ENCODE assay signal across 35 cellular contexts in genomic region chr1:222252788-222253187, GRCh38.
"Had no signal": no experiment of that assay in that cellular context is flagged by ENCODE, and none has a peak within 500 bp of the region (broad histone marks: within the 10 kb centered on the region; RNA-seq: fewer than 3 reads in every experiment).

No MANE protein-coding gene starts in this region.

- ATAC-seq: activated CD4-positive, CD25-positive, alpha-beta regulatory T cell treated with anti-CD3 and anti-CD28 coated beads, Interleukin-2, amount 50 U/mL, for 24 hours; activated CD8-positive, alpha-beta memory T cell treated with anti-CD3 and anti-CD28 coated beads, Interleukin-2, amount 10 ng/mL, durations not matched to agents 7 days and 5 days; activated CD8-positive, alpha-beta T cell treated with anti-CD3 and anti-CD28 coated beads, Interleukin-2, amount 10 ng/mL, durations not matched to agents 7 days and 5 days; activated naive CD8-positive, alpha-beta T cell treated with anti-CD3 and anti-CD28 coated beads, Interleukin-2, amount 50 U/mL, for 24 hours had no signal

- H3K4me3 Mint-ChIP-seq: activated CD4-positive, alpha-beta memory T cell treated with anti-CD3 and anti-CD28 coated beads, Interleukin-2, amount 10 ng/mL, durations not matched to agents 7 days and 5 days; activated CD4-positive, alpha-beta T cell treated with anti-CD3 and anti-CD28 coated beads, Interleukin-2, amount 10 ng/mL, durations not matched to agents 7 days and 5 days; activated CD8-positive, alpha-beta memory T cell treated with anti-CD3 and anti-CD28 coated beads, Interleukin-2, amount 10 ng/mL, durations not matched to agents 7 days and 5 days; activated CD8-positive, alpha-beta T cell treated with anti-CD3 and anti-CD28 coated beads, Interleukin-2, amount 10 ng/mL, durations not matched to agents 7 days and 5 days; activated naive CD4-positive, alpha-beta T cell treated with anti-CD3 and anti-CD28 coated beads, Interleukin-2, amount 10 ng/mL, durations not matched to agents 7 days and 5 days; activated naive CD4-positive, alpha-beta T cell treated with anti-CD3 and anti-CD28 coated beads, Interleukin-2, amount 50 U/mL, for 24 hours; activated naive CD8-positive, alpha-beta T cell; activated naive CD8-positive, alpha-beta T cell treated with anti-CD3 and anti-CD28 coated beads, Interleukin-2, amount 10 ng/mL, durations not matched to agents 7 days and 5 days; activated naive CD8-positive, alpha-beta T cell treated with anti-CD3 and anti-CD28 coated beads, Interleukin-2, amount 50 U/mL, for 24 hours; activated T-cell treated with anti-CD3 and anti-CD28 coated beads, Interleukin-2, amount 50 U/mL, for 24 hours; brain; T-helper 1 cell treated with Interleukin-12 subunit alpha and Interleukin-12 subunit beta and Interleukin-4 antibody, amounts not matched to agents 30 μg/mL and 1 μg/mL, for 36 hours; T-helper 2 cell treated with Interferon-gamma antibody and Interleukin-4, amounts not matched to agents 5 μg/mL and 100 μg/mL, for 36 hours had no signal

- H3K4me1 ChIP-seq: ascending aorta had no signal

- FAIRE-seq: bronchial epithelial cell, TTC549 had no signal

- H3K36me3 ChIP-seq: ascending aorta, cardiac muscle cell had no signal

- H3K27ac Mint-ChIP-seq: activated CD4-positive, alpha-beta memory T cell treated with anti-CD3 and anti-CD28 coated beads, Interleukin-2, amount 10 ng/mL, durations not matched to agents 7 days and 5 days; activated CD4-positive, alpha-beta T cell treated with anti-CD3 and anti-CD28 coated beads, Interleukin-2, amount 10 ng/mL, durations not matched to agents 7 days and 5 days; activated CD8-positive, alpha-beta memory T cell treated with anti-CD3 and anti-CD28 coated beads, Interleukin-2, amount 10 ng/mL, durations not matched to agents 7 days and 5 days; activated CD8-positive, alpha-beta T cell treated with anti-CD3 and anti-CD28 coated beads, Interleukin-2, amount 10 ng/mL, durations not matched to agents 7 days and 5 days; activated naive CD4-positive, alpha-beta T cell treated with anti-CD3 and anti-CD28 coated beads, Interleukin-2, amount 10 ng/mL, durations not matched to agents 7 days and 5 days; activated naive CD4-positive, alpha-beta T cell treated with anti-CD3 and anti-CD28 coated beads, Interleukin-2, amount 50 U/mL, for 24 hours; activated naive CD8-positive, alpha-beta T cell; activated naive CD8-positive, alpha-beta T cell treated with anti-CD3 and anti-CD28 coated beads, Interleukin-2, amount 10 ng/mL, durations not matched to agents 7 days and 5 days; activated naive CD8-positive, alpha-beta T cell treated with anti-CD3 and anti-CD28 coated beads, Interleukin-2, amount 50 U/mL, for 24 hours; activated T-cell treated with anti-CD3 and anti-CD28 coated beads, Interleukin-2, amount 50 U/mL, for 24 hours; activated T-helper 2 cell treated with anti-CD3 and anti-CD28 coated beads, Interferon-gamma antibody, Interleukin-2, Interleukin-4, amounts not matched to agents 10 μg/mL and 5 μg/mL and 100 μg/mL, durations not matched to agents 14 hours and 24 hours and 36 hours; T-helper 1 cell treated with Interleukin-12 subunit alpha and Interleukin-12 subunit beta and Interleukin-4 antibody, amounts not matched to agents 30 μg/mL and 1 μg/mL, for 36 hours; T-helper 2 cell treated with Interferon-gamma antibody and Interleukin-4, amounts not matched to agents 5 μg/mL and 100 μg/mL, for 36 hours had no signal

- H3K27me3 ChIP-seq: ascending aorta, cardiac muscle cell had no signal

- DNase-seq: activated CD4-positive, alpha-beta memory T cell treated with anti-CD3 and anti-CD28 coated beads, Interleukin-2, amount 10 ng/mL, durations not matched to agents 7 days and 5 days; activated CD4-positive, alpha-beta T cell treated with anti-CD3 and anti-CD28 coated beads for 4 hours; activated CD4-positive, alpha-beta T cell treated with anti-CD3 and anti-CD28 coated beads, Interleukin-2, amount 10 ng/mL, durations not matched to agents 7 days and 5 days; activated CD4-positive, alpha-beta T cell treated with anti-CD3 and anti-CD28 coated beads, Interleukin-2, amount 50 U/mL, for 48 hours; activated CD4-positive, CD25-positive, alpha-beta regulatory T cell; activated CD8-positive, alpha-beta memory T cell treated with anti-CD3 and anti-CD28 coated beads for 24 hours; activated CD8-positive, alpha-beta memory T cell treated with anti-CD3 and anti-CD28 coated beads, Interleukin-2, amount 10 ng/mL, durations not matched to agents 7 days and 5 days; activated CD8-positive, alpha-beta memory T cell treated with anti-CD3 and anti-CD28 coated beads, Interleukin-2, amount 50 U/mL, for 48 hours; activated CD8-positive, alpha-beta T cell treated with anti-CD3 and anti-CD28 coated beads, Interleukin-2, amount 10 ng/mL, durations not matched to agents 7 days and 5 days; activated effector memory CD4-positive, alpha-beta T cell treated with Interleukin-2 at 50 U/mL for 16 hours; activated gamma-delta T cell; activated naive CD4-positive, alpha-beta T cell treated with anti-CD3 and anti-CD28 coated beads, Interleukin-2, amount 10 ng/mL, durations not matched to agents 7 days and 5 days; activated naive CD4-positive, alpha-beta T cell treated with Interleukin-2 at 50 U/mL for 16 hours; activated naive CD8-positive, alpha-beta T cell treated with anti-CD3 and anti-CD28 coated beads, Interleukin-2, amount 10 ng/mL, durations not matched to agents 7 days and 5 days; activated naive CD8-positive, alpha-beta T cell treated with anti-CD3 and anti-CD28 coated beads, Interleukin-2, amount 50 U/mL, for 24 hours; activated T-cell treated with anti-CD3 and anti-CD28 coated beads, Interleukin-2, amount 50 U/mL, for 24 hours; activated T-cell treated with anti-CD3 and anti-CD28 coated beads, Interleukin-2, amount 50 U/mL, for 48 hours; amygdala; anterior cingulate cortex; caudate nucleus; T-helper 1 cell; T-helper 2 cell; T-helper 9 cell had no signal

- H3K4me3 ChIP-seq: ascending aorta, cardiac muscle cell had no signal

- H3K9me3 Mint-ChIP-seq: activated CD4-positive, alpha-beta memory T cell treated with anti-CD3 and anti-CD28 coated beads, Interleukin-2, amount 10 ng/mL, durations not matched to agents 7 days and 5 days; activated naive CD4-positive, alpha-beta T cell treated with anti-CD3 and anti-CD28 coated beads, Interleukin-2, amount 10 ng/mL, durations not matched to agents 7 days and 5 days; activated naive CD4-positive, alpha-beta T cell treated with anti-CD3 and anti-CD28 coated beads, Interleukin-2, amount 50 U/mL, for 24 hours; activated naive CD8-positive, alpha-beta T cell treated with anti-CD3 and anti-CD28 coated beads, Interleukin-2, amount 10 ng/mL, durations not matched to agents 7 days and 5 days; activated naive CD8-positive, alpha-beta T cell treated with anti-CD3 and anti-CD28 coated beads, Interleukin-2, amount 50 U/mL, for 24 hours; activated T-cell treated with anti-CD3 and anti-CD28 coated beads, Interleukin-2, amount 50 U/mL, for 24 hours; activated T-helper 2 cell treated with anti-CD3 and anti-CD28 coated beads, Interferon-gamma antibody, Interleukin-2, Interleukin-4, amounts not matched to agents 10 μg/mL and 5 μg/mL and 100 μg/mL, durations not matched to agents 14 hours and 24 hours and 36 hours; T-helper 1 cell treated with Interleukin-12 subunit alpha and Interleukin-12 subunit beta and Interleukin-4 antibody, amounts not matched to agents 30 μg/mL and 1 μg/mL, for 36 hours; T-helper 2 cell treated with Interferon-gamma antibody and Interleukin-4, amounts not matched to agents 5 μg/mL and 100 μg/mL, for 36 hours had no signal

- H3K36me3 Mint-ChIP-seq: activated CD8-positive, alpha-beta memory T cell treated with anti-CD3 and anti-CD28 coated beads, Interleukin-2, amount 10 ng/mL, durations not matched to agents 7 days and 5 days; activated naive CD4-positive, alpha-beta T cell treated with anti-CD3 and anti-CD28 coated beads, Interleukin-2, amount 10 ng/mL, durations not matched to agents 7 days and 5 days; activated naive CD8-positive, alpha-beta T cell treated with anti-CD3 and anti-CD28 coated beads, Interleukin-2, amount 10 ng/mL, durations not matched to agents 7 days and 5 days; brain had no signal

- H3K27me3 Mint-ChIP-seq: activated CD4-positive, alpha-beta memory T cell treated with anti-CD3 and anti-CD28 coated beads, Interleukin-2, amount 10 ng/mL, durations not matched to agents 7 days and 5 days; activated CD4-positive, alpha-beta T cell treated with anti-CD3 and anti-CD28 coated beads, Interleukin-2, amount 10 ng/mL, durations not matched to agents 7 days and 5 days; activated CD8-positive, alpha-beta memory T cell treated with anti-CD3 and anti-CD28 coated beads, Interleukin-2, amount 10 ng/mL, durations not matched to agents 7 days and 5 days; activated naive CD4-positive, alpha-beta T cell treated with anti-CD3 and anti-CD28 coated beads, Interleukin-2, amount 10 ng/mL, durations not matched to agents 7 days and 5 days; activated naive CD4-positive, alpha-beta T cell treated with anti-CD3 and anti-CD28 coated beads, Interleukin-2, amount 50 U/mL, for 24 hours; activated naive CD8-positive, alpha-beta T cell; activated naive CD8-positive, alpha-beta T cell treated with anti-CD3 and anti-CD28 coated beads, Interleukin-2, amount 10 ng/mL, durations not matched to agents 7 days and 5 days; brain had no signal

- H3K9me3 ChIP-seq: ascending aorta had no signal

- H3K27ac ChIP-seq: ascending aorta, cardiac muscle cell, VCaP had no signal

- H3K4me1 Mint-ChIP-seq: activated CD4-positive, alpha-beta memory T cell treated with anti-CD3 and anti-CD28 coated beads, Interleukin-2, amount 10 ng/mL, durations not matched to agents 7 days and 5 days; activated CD4-positive, alpha-beta T cell treated with anti-CD3 and anti-CD28 coated beads, Interleukin-2, amount 10 ng/mL, durations not matched to agents 7 days and 5 days; activated naive CD4-positive, alpha-beta T cell treated with anti-CD3 and anti-CD28 coated beads, Interleukin-2, amount 10 ng/mL, durations not matched to agents 7 days and 5 days; activated naive CD8-positive, alpha-beta T cell treated with anti-CD3 and anti-CD28 coated beads, Interleukin-2, amount 10 ng/mL, durations not matched to agents 7 days and 5 days; activated naive CD8-positive, alpha-beta T cell treated with anti-CD3 and anti-CD28 coated beads, Interleukin-2, amount 50 U/mL, for 24 hours; brain had no signal
